ENCODE assay signal across 9 cellular contexts in the genomic region with DNA sequence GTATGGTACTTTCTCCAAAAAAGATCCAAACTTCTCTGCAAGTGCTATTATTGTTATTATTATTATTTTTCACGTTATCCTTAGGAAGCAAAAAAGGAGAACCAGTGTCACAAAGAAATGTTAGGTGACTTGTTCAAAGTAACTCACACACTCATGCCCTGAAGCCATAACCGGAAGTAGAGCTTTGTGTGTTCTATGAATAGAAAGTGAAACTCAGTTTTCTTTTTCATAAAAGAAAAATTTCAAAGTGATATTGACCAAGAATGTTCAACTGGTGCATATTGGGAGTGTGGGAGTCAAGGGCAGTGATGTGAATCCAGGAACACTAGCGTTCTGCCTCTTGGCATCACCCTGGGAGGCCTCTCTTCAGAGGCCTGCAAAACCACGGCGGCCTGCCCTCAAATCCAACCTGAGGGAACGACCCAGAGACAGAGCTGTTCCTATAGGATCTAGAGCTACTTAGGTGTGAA.
DNase-seq lines count a peak whose midpoint lies in the region; ATAC-seq, FAIRE-seq and TF ChIP-seq lines count a peak whose summit lies in the region.
"Had no signal": no experiment of that assay in that cellular context is flagged by ENCODE, and none has a peak within 500 bp of the region (broad histone marks: within the 10 kb centered on the region; RNA-seq: fewer than 3 reads in every experiment).

No MANE protein-coding gene starts in this region.

- H3K36me3 ChIP-seq in SK-N-SH (replicated peaks in 1 of 2; ENCODE audit: control insufficient read depth in 1 of 2, insufficient read depth in 2 of 2, low read length in 1 of 2): no peaks in the 10 kb centered on the region
- H3K36me3 ChIP-seq in HepG2 (replicated peaks in 1 of 2; ENCODE audit: control insufficient read depth in 1 of 2, insufficient read depth in 2 of 2, low read length in 2 of 2): no peaks in the 10 kb centered on the region

- H3K4me3 Mint-ChIP-seq in activated CD4-positive, alpha-beta T cell treated with anti-CD3 and anti-CD28 coated beads, Interleukin-2, amount 10 ng/mL, durations not matched to agents 7 days and 5 days: peak overlapping the region; percentile 79
- no peak overlapping the region for H3K4me3 Mint-ChIP-seq in Calu3 (ENCODE audit: low read depth, unreplicated experiment)

- no peak for TF ChIP-seq RAD21 in SK-N-SH (IDR thresholded peaks at IDR 0.05; ENCODE audit: low read length)
- TF ChIP-seq RAD21 in HepG2 (CRISPR knock-in tag; IDR thresholded peaks at IDR 0.05): no peak

- in situ Hi-C loops in HepG2 (cut with HindIII; ENCODE audit: extremely low pct_ligation_motif_present, low pct_unique_long_range_greater_than_20kb): no loop called here

- TF ChIP-seq POLR2A in HepG2 (IDR thresholded peaks at IDR 0.05; ENCODE audit: insufficient read depth in 1 of 2, low read depth in 2 of 2, low read length in 2 of 2): no peak

- no peaks in the 10 kb centered on the region for H3K4me1 ChIP-seq in SK-N-SH (ENCODE audit: control insufficient read depth in 1 of 2, insufficient read depth in 2 of 2, low read depth in 1 of 2, low read length in 1 of 2)
- H3K4me1 ChIP-seq in HepG2 (ENCODE audit: insufficient read depth, low read length): no peaks in the 10 kb centered on the region
- H3K4me1 ChIP-seq: A549 had no signal

- H3F3A ChIP-seq in SK-N-SH (replicated peaks; ENCODE audit: insufficient read depth): no peaks in the 10 kb centered on the region

- no peak for TF ChIP-seq CTCF in SK-N-SH (IDR thresholded peaks at IDR 0.05)
- no peak for TF ChIP-seq CTCF in HepG2 (CRISPR knock-in tag; IDR thresholded peaks at IDR 0.05)
- no peak for TF ChIP-seq CTCF in Calu3 (IDR thresholded peaks at IDR 0.05; ENCODE audit: unreplicated experiment)

- H3K9me3 ChIP-seq in SK-N-SH (no peaks in the 10 kb centered on the region), HepG2 (ENCODE audit: low read length) (no peaks in the 10 kb centered on the region)
- H3K9me3 ChIP-seq: A549 had no signal

- no peaks in the 10 kb centered on the region for H4K20me1 ChIP-seq in SK-N-SH (ENCODE audit: insufficient read depth)
- no peaks in the 10 kb centered on the region for H4K20me1 ChIP-seq in HepG2 (ENCODE audit: insufficient read depth, low read length)

- no peak for ATAC-seq in SK-N-SH treated with all-trans-retinoic acid at 6 μM for 48 hours
- peak; percentile 75 for ATAC-seq in HG03175 (IDR thresholded peaks at IDR 0.05; ENCODE audit: unreplicated experiment)
- no peak for ATAC-seq in HepG2
- no peak for ATAC-seq in HG03045 (IDR thresholded peaks at IDR 0.05; ENCODE audit: unreplicated experiment)
- ATAC-seq: A549 had no signal

- no peaks in the 10 kb centered on the region for H3K9me2 ChIP-seq in SK-N-SH

- H3K9ac ChIP-seq in SK-N-SH (no peak overlapping the region), HepG2 (ENCODE audit: insufficient read depth, low read depth, low read length) (no peak overlapping the region)

- CTCF ChIA-PET in SK-N-SH (lab: Yijun Ruan, JAX): no interaction called here
- CTCF ChIA-PET in activated CD4-positive, alpha-beta T cell treated with anti-CD3 and anti-CD28 coated beads, Interleukin-2, amount 10 ng/mL, durations not matched to agents 7 days and 5 days (lab: Charles Lee): interaction anchor here (0.5 to 4.3 kb wide), 13 partner anchors 9 to 387 kb away, joined by 3 to 21 read pairs (median 3); no protein-coding TSS in a partner anchor
- CTCF ChIA-PET in HepG2 (lab: Yijun Ruan, JAX; ENCODE audit: low intra/inter-chr PET ratio, low total read pairs): no interaction called here
- CTCF ChIA-PET in Calu3 (lab: Charles Lee): no interaction called here

- TF ChIP-seq EP300 in SK-N-SH (IDR thresholded peaks at IDR 0.05; ENCODE audit: borderline replicate concordance in 1 of 2, low read depth in 1 of 2, low read length in 1 of 2) (no peak), HepG2 (IDR thresholded peaks at IDR 0.05; ENCODE audit: low read depth in 2 of 2, low read length in 2 of 2) (no peak), HepG2 (CRISPR knock-in tag; IDR thresholded peaks at IDR 0.05; ENCODE audit: borderline replicate concordance) (no peak)

- DNase-seq in SK-N-SH (no peak), HepG2 (ENCODE audit: low spot score) (no peak), Calu3 (no peak), OCI-M2 (lab: John Stamatoyannopoulos, UW; ENCODE audit: unreplicated experiment) (no peak)
- peak; percentile 67 for DNase-seq in activated CD4-positive, alpha-beta T cell treated with anti-CD3 and anti-CD28 coated beads, Interleukin-2, amount 10 ng/mL, durations not matched to agents 7 days and 5 days

- BruUV-seq in HepG2 (replicated peaks; lab: Mats Ljungman, UMichigan) (no TSS peak), Calu3 (replicated peaks; lab: Mats Ljungman, UMichigan) (no TSS peak)

- 51% methylated on average over 6 of the region's 6 CpGs for WGBS in SK-N-SH (ENCODE audit: low lambda C conversion rate)
- WGBS in HepG2 (ENCODE audit: low lambda C conversion rate): 30% methylated on average over 6 of the region's 6 CpGs

- H3K27me3 ChIP-seq in SK-N-SH (ENCODE audit: insufficient read depth) (no peaks in the 10 kb centered on the region), HepG2 (ENCODE audit: control insufficient read depth in 1 of 2, insufficient read depth in 2 of 2, low read length in 2 of 2) (no peaks in the 10 kb centered on the region)

- no peak for FAIRE-seq in HepG2 (lab: Jason Lieb, UNC)

- no peak overlapping the region for H3K4me2 ChIP-seq in SK-N-SH
- peak overlapping the region; percentile 18; the same call in 1 of the 2 replicates for H3K4me2 ChIP-seq in HepG2 (ENCODE audit: low read depth, low read length)
- H3K4me2 ChIP-seq: A549 had no signal

- POLR2A ChIA-PET in SK-N-SH (lab: Yijun Ruan, JAX) (no interaction called here), HepG2 (lab: Yijun Ruan, JAX) (no interaction called here)
- POLR2A ChIA-PET in activated CD4-positive, alpha-beta T cell treated with anti-CD3 and anti-CD28 coated beads, Interleukin-2, amount 10 ng/mL, durations not matched to agents 7 days and 5 days (lab: Charles Lee): interaction anchor here (0.8 kb wide), 1 partner anchor 170 kb away, joined by 5 read pairs; no protein-coding TSS in a partner anchor

- H3K9me3 Mint-ChIP-seq in activated CD4-positive, alpha-beta T cell treated with anti-CD3 and anti-CD28 coated beads, Interleukin-2, amount 10 ng/mL, durations not matched to agents 7 days and 5 days: peaks cover 7% of the 10 kb centered on the region
- H3K9me3 Mint-ChIP-seq in Calu3 (ENCODE audit: low read depth, unreplicated experiment): peaks cover 6% of the 10 kb centered on the region

- H3K36me3 Mint-ChIP-seq in activated CD4-positive, alpha-beta T cell treated with anti-CD3 and anti-CD28 coated beads, Interleukin-2, amount 10 ng/mL, durations not matched to agents 7 days and 5 days (ENCODE audit: low read depth): peaks cover 85% of the 10 kb centered on the region
- no peaks in the 10 kb centered on the region for H3K36me3 Mint-ChIP-seq in Calu3 (ENCODE audit: insufficient read depth, unreplicated experiment)

- intact Hi-C loops in HepG2 (cut with micrococcal nuclease; ENCODE audit: unreplicated experiment): no loop called here
- intact Hi-C loops in Calu3 (cut with micrococcal nuclease; ENCODE audit: unreplicated experiment): no loop called here

- H3K27ac ChIP-seq in SK-N-SH (ENCODE audit: low read depth in 2 of 2, low read length in 1 of 2) (no peak overlapping the region), HepG2 (ENCODE audit: extremely low read length, insufficient read depth, low read length) (no peak overlapping the region)
- H3K27ac ChIP-seq: A549 had no signal

- H3K79me2 ChIP-seq in SK-N-SH (ENCODE audit: insufficient read depth) (no peaks in the 10 kb centered on the region), HepG2 (ENCODE audit: insufficient read depth, low read length) (no peaks in the 10 kb centered on the region)

- peak overlapping the region; percentile 95 for H3K27ac Mint-ChIP-seq in activated CD4-positive, alpha-beta T cell treated with anti-CD3 and anti-CD28 coated beads, Interleukin-2, amount 10 ng/mL, durations not matched to agents 7 days and 5 days
- H3K27ac Mint-ChIP-seq in Calu3 (ENCODE audit: unreplicated experiment): no peak overlapping the region

- peaks cover 66% of the 10 kb centered on the region for H3K4me1 Mint-ChIP-seq in activated CD4-positive, alpha-beta T cell treated with anti-CD3 and anti-CD28 coated beads, Interleukin-2, amount 10 ng/mL, durations not matched to agents 7 days and 5 days
- no peaks in the 10 kb centered on the region for H3K4me1 Mint-ChIP-seq in Calu3 (ENCODE audit: low read depth, unreplicated experiment)

- no peaks in the 10 kb centered on the region for H3K27me3 Mint-ChIP-seq in activated CD4-positive, alpha-beta T cell treated with anti-CD3 and anti-CD28 coated beads, Interleukin-2, amount 10 ng/mL, durations not matched to agents 7 days and 5 days
- H3K27me3 Mint-ChIP-seq in Calu3 (ENCODE audit: unreplicated experiment): peaks cover 46% of the 10 kb centered on the region

- H3K4me3 ChIP-seq in SK-N-SH (ENCODE audit: low read depth in 2 of 2, low read length in 1 of 2): no peak overlapping the region
- H3K4me3 ChIP-seq in HepG2 (replicated peaks in 1 of 3; ENCODE audit: insufficient read depth in 1 of 3, low read depth in 2 of 3, low read length in 3 of 3): no peak overlapping the region
- H3K4me3 ChIP-seq: A549 had no signal

- H2AFZ ChIP-seq in SK-N-SH (ENCODE audit: low read depth) (peak overlapping the region; percentile 78), HepG2 (ENCODE audit: low read length) (no peak overlapping the region)

TF ChIP-seq in SK-N-SH, 30 proteins besides CTCF, POLR2A, EP300 and RAD21 (continues in another document):
- TF ChIP-seq MXI1 (IDR thresholded peaks at IDR 0.05; ENCODE audit: low read depth, low read length): no peak
- TF ChIP-seq JUND (IDR thresholded peaks at IDR 0.05): no peak
- TF ChIP-seq FOSL2 (IDR thresholded peaks at IDR 0.05; ENCODE audit: borderline replicate concordance, low read depth): no peak
- TF ChIP-seq CHD2 (IDR thresholded peaks at IDR 0.05; ENCODE audit: low read length, partially characterized antibody): no peak
- no peak for TF ChIP-seq TAF1 (IDR thresholded peaks at IDR 0.05; ENCODE audit: borderline replicate concordance, low read depth, low read length)

TF ChIP-seq in SK-N-SH treated with all-trans-retinoic acid at 6 μM for 48 hours, 23 proteins besides CTCF, POLR2A, EP300 and RAD21 (continues in another document):
- no peak for TF ChIP-seq ZNF70 (CRISPR knock-in tag; IDR thresholded peaks at IDR 0.05)

TF ChIP-seq in HepG2, 621 proteins besides CTCF, POLR2A, EP300 and RAD21:
- TF ChIP-seq ZFY (CRISPR knock-in tag; IDR thresholded peaks at IDR 0.05) (peak; percentile 22; the same call in 1 of the 2 replicates), SP2 (CRISPR knock-in tag; IDR thresholded peaks at IDR 0.05) (no peak), CREB1 (IDR thresholded peaks at IDR 0.05) (no peak), CREB1 (CRISPR knock-in tag; IDR thresholded peaks at IDR 0.05) (no peak), REPIN1 (CRISPR knock-in tag; IDR thresholded peaks at IDR 0.05; ENCODE audit: borderline replicate concordance, low read depth) (no peak)
TF ChIP-seq in HepG2: peak in this region for 1.
